Comparison of ENCODE assay signal across 26 cellular contexts in genomic region chr6:56897789-56898509, GRCh38. TPM values are rescaled to one million over a fixed set of nuclear protein-coding genes. Genes with fewer than 3 reads are reported as not detected.
"Had no signal": no experiment of that assay in that cellular context is flagged by ENCODE, and none has a peak within 500 bp of the region (broad histone marks: within the 10 kb centered on the region; RNA-seq: fewer than 3 reads in every experiment).

No MANE protein-coding gene starts in this region.

- H3K4me1 Mint-ChIP-seq: immature natural killer cell; naive B cell; stimulated activated effector memory CD8-positive, alpha-beta T cell treated with anti-CD3 and anti-CD28 coated beads, Interleukin-12 subunit alpha, Interleukin-12 subunit beta, amount 100 ng/mL, for 72 hours had no signal

- H3K9me3 Mint-ChIP-seq: dendritic cell treated with granulocyte-macrophage colony-stimulating factor and Interleukin-4, amounts not matched to agents 40 ng/mL and 50 ng/mL, for 4 days; effector memory CD8-positive, alpha-beta T cell; stimulated activated effector memory CD8-positive, alpha-beta T cell treated with anti-CD3 and anti-CD28 coated beads, Interleukin-12 subunit alpha, Interleukin-12 subunit beta, amount 100 ng/mL, for 72 hours had no signal

- DNase-seq: effector memory CD8-positive, alpha-beta T cell; esophagus squamous epithelium; foreskin fibroblast; glutamatergic neuron; immature natural killer cell; mammary epithelial cell; naive B cell; occipital lobe; psoas muscle; retina; right lobe of liver; stimulated activated CD4-positive, alpha-beta T cell treated with anti-CD3 and anti-CD28 coated beads, Interleukin-4, amount 100 ng/mL, for 1 hour; stimulated activated CD8-positive, alpha-beta memory T cell treated with anti-CD3 and anti-CD28 coated beads, Interleukin-4, amount 100 ng/mL, for 48 hours; stimulated activated naive CD8-positive, alpha-beta T cell treated with anti-CD3 and anti-CD28 coated beads, Interleukin-15, Interleukin-2, amounts not matched to agents 100 U/mL and 50 U/mL, for 24 hours; thyroid gland; upper lobe of left lung; uterus had no signal

- H3K27ac ChIP-seq: epithelial cell of prostate, esophagus squamous epithelium, gastroesophageal sphincter, parathyroid adenoma, psoas muscle, right lobe of liver, suprapubic skin, thyroid gland, upper lobe of left lung, uterus had no signal

- H3K36me3 ChIP-seq: esophagus squamous epithelium, gastroesophageal sphincter, right lobe of liver, suprapubic skin, thyroid gland, upper lobe of left lung, uterus had no signal

- H3K36me3 Mint-ChIP-seq: immature natural killer cell; naive B cell; stimulated activated effector memory CD8-positive, alpha-beta T cell treated with anti-CD3 and anti-CD28 coated beads, Interleukin-12 subunit alpha, Interleukin-12 subunit beta, amount 100 ng/mL, for 72 hours had no signal

- H3K4me1 ChIP-seq: gastroesophageal sphincter, parathyroid adenoma, psoas muscle, right lobe of liver, suprapubic skin, thyroid gland, upper lobe of left lung, uterus had no signal

- FAIRE-seq: keratinocyte had no signal

- H2AFZ ChIP-seq: parathyroid adenoma had no signal

- ATAC-seq: effector memory CD8-positive, alpha-beta T cell; gastroesophageal sphincter; psoas muscle; right lobe of liver; stimulated activated effector memory CD8-positive, alpha-beta T cell treated with anti-CD3 and anti-CD28 coated beads, Interleukin-12 subunit alpha, Interleukin-12 subunit beta, amount 100 ng/mL, for 72 hours; stimulated activated naive CD8-positive, alpha-beta T cell treated with anti-CD3 and anti-CD28 coated beads, Interleukin-15, Interleukin-2, amounts not matched to agents 100 U/mL and 50 U/mL, for 24 hours had no signal

- H3K4me3 ChIP-seq: esophagus squamous epithelium, gastroesophageal sphincter, psoas muscle, right lobe of liver, suprapubic skin, thyroid gland, upper lobe of left lung, uterus had no signal

- H3K9ac ChIP-seq: parathyroid adenoma had no signal

- H3K27ac Mint-ChIP-seq: dendritic cell treated with granulocyte-macrophage colony-stimulating factor and Interleukin-4, amounts not matched to agents 40 ng/mL and 50 ng/mL, for 4 days; effector memory CD8-positive, alpha-beta T cell; immature natural killer cell; mesothelial cell of epicardium; nephron; stimulated activated effector memory CD8-positive, alpha-beta T cell treated with anti-CD3 and anti-CD28 coated beads, Interleukin-12 subunit alpha, Interleukin-12 subunit beta, amount 100 ng/mL, for 72 hours had no signal

- H3K9me3 ChIP-seq: esophagus squamous epithelium, gastroesophageal sphincter, psoas muscle, right lobe of liver, suprapubic skin, thyroid gland, upper lobe of left lung, uterus had no signal

- H3K79me2 ChIP-seq: parathyroid adenoma had no signal

- H3K27me3 ChIP-seq: esophagus squamous epithelium, gastroesophageal sphincter, right lobe of liver, suprapubic skin, thyroid gland, upper lobe of left lung, uterus had no signal

- H3K4me3 Mint-ChIP-seq: dendritic cell treated with granulocyte-macrophage colony-stimulating factor and Interleukin-4, amounts not matched to agents 40 ng/mL and 50 ng/mL, for 4 days; effector memory CD8-positive, alpha-beta T cell; immature natural killer cell; mesothelial cell of epicardium; naive B cell; nephron; stimulated activated effector memory CD8-positive, alpha-beta T cell treated with anti-CD3 and anti-CD28 coated beads, Interleukin-12 subunit alpha, Interleukin-12 subunit beta, amount 100 ng/mL, for 72 hours had no signal

- H3K27me3 Mint-ChIP-seq: dendritic cell treated with granulocyte-macrophage colony-stimulating factor and Interleukin-4, amounts not matched to agents 40 ng/mL and 50 ng/mL, for 4 days had no signal

RNA-seq across cellular contexts. Expression of gene BEND6, which starts 57.0 kb away (rescaled TPM):
- total RNA-seq: right lobe of liver, suprapubic skin had no signal
